25 cellular contexts compared by ENCODE assay signal in the genomic region with DNA sequence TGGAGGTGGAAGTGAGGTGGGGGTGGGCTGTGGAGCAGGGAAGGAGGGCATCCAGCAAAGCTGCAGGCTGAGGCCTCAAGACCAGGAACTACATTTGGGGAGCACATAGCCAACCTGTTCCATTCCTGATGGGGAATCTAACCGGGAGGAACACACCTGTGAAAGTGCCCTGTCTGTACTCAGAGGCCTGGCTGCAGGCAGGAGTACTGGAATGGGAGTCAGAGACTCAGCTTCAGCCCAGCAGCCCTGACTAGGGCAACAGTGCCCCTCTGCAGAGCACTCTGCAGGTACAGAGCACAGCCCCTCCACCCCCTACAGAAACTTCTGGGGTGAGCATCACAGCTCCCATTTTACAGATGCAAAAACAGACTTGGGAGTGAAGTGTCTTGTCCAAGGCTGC.
DNase-seq lines count a peak whose midpoint lies in the region; ATAC-seq, FAIRE-seq and TF ChIP-seq lines count a peak whose summit lies in the region.
"Had no signal": no experiment of that assay in that cellular context is flagged by ENCODE, and none has a peak within 500 bp of the region (broad histone marks: within the 10 kb centered on the region; RNA-seq: fewer than 3 reads in every experiment).

No MANE protein-coding gene starts in this region.

- no peak overlapping the region for H2BK15ac ChIP-seq in mesenchymal stem cell (ENCODE audit: low read depth, poor library complexity, severe bottlenecking)

- ATAC-seq in activated T-cell treated with anti-CD3 and anti-CD28 coated beads, Interleukin-2, amount 50 U/mL, for 72 hours (replicated peaks in 1 of 2) = no peak
- no peak for ATAC-seq in HG02981 (IDR thresholded peaks at IDR 0.05; ENCODE audit: unreplicated experiment)
- ATAC-seq: left ventricle myocardium superior had no signal

- TF ChIP-seq CTCF in transverse colon (IDR thresholded peaks at IDR 0.05) = no peak

- no peak overlapping the region for H3K4ac ChIP-seq in mesenchymal stem cell (ENCODE audit: low read depth in 1 of 2, low read length in 2 of 2)

- no peak overlapping the region for H3K14ac ChIP-seq in mesenchymal stem cell (ENCODE audit: low read length in 2 of 2)

- H3K9me3 ChIP-seq in mesenchymal stem cell (ENCODE audit: control insufficient read depth, low read length) = no peaks in the 10 kb centered on the region
- no peaks in the 10 kb centered on the region for H3K9me3 ChIP-seq in transverse colon
- H3K9me3 ChIP-seq in small intestine (ENCODE audit: control insufficient read depth, low read depth) = no peaks in the 10 kb centered on the region
- H3K9me3 ChIP-seq: mucosa of descending colon, prostate gland, thyroid gland had no signal

- TF ChIP-seq POLR2A in transverse colon (IDR thresholded peaks at IDR 0.05) = no peak

- peaks cover 11% of the 10 kb centered on the region for H3K4me1 Mint-ChIP-seq in activated T-cell treated with anti-CD3 and anti-CD28 coated beads, Interleukin-2, amount 50 U/mL, for 24 hours (ENCODE audit: low read depth)
- H3K4me1 Mint-ChIP-seq in activated T-cell treated with anti-CD3 and anti-CD28 coated beads, Interleukin-2, amount 50 U/mL, for 72 hours (ENCODE audit: low read depth) = peaks cover 14% of the 10 kb centered on the region
- H3K4me1 Mint-ChIP-seq: B cell had no signal

- H3K27me3 ChIP-seq in mesenchymal stem cell (ENCODE audit: control insufficient read depth in 1 of 2, insufficient read depth in 1 of 2, low read length in 2 of 2) = peaks cover 0 to 82% of the 10 kb centered on the region in 2 experiments
- H3K27me3 ChIP-seq in transverse colon = no peaks in the 10 kb centered on the region
- no peaks in the 10 kb centered on the region for H3K27me3 ChIP-seq in small intestine (ENCODE audit: control insufficient read depth in 2 of 2, insufficient read depth in 2 of 2, low read length in 2 of 2)
- H3K27me3 ChIP-seq: neural progenitor cell, thyroid gland had no signal

- H3K4me2 ChIP-seq in mesenchymal stem cell (ENCODE audit: low read length, poor library complexity, severe bottlenecking) = no peak overlapping the region
- H3K4me2 ChIP-seq: neural progenitor cell, PC-9 had no signal

- no peak overlapping the region for H2BK5ac ChIP-seq in mesenchymal stem cell (ENCODE audit: low read depth, low read length, poor library complexity, severe bottlenecking)

- TF ChIP-seq EP300 in transverse colon (IDR thresholded peaks at IDR 0.05; ENCODE audit: low read depth) = no peak

- H3K23ac ChIP-seq in mesenchymal stem cell (ENCODE audit: low read length in 2 of 2) = no peak overlapping the region

- H3K9ac ChIP-seq in mesenchymal stem cell (ENCODE audit: low read length) = no peak overlapping the region
- H3K9ac ChIP-seq: neural progenitor cell had no signal

- intact Hi-C loops in transverse colon (cut with DNase I; ENCODE audit: low total_unique reads) = no loop called here

- H2AK5ac ChIP-seq in mesenchymal stem cell (ENCODE audit: low read length, severe bottlenecking) = no peak overlapping the region

- H3K4me3 Mint-ChIP-seq in activated T-cell treated with anti-CD3 and anti-CD28 coated beads, Interleukin-2, amount 50 U/mL, for 24 hours = no peak overlapping the region
- no peak overlapping the region for H3K4me3 Mint-ChIP-seq in activated T-cell treated with anti-CD3 and anti-CD28 coated beads, Interleukin-2, amount 50 U/mL, for 72 hours
- H3K4me3 Mint-ChIP-seq: activated naive CD4-positive, alpha-beta T cell treated with anti-CD3 and anti-CD28 coated beads for 36 hours; B cell; HFFc6; neural progenitor cell had no signal

- H3K27ac ChIP-seq in mesenchymal stem cell (ENCODE audit: low read length, poor library complexity, severe bottlenecking) = no peak overlapping the region
- H3K27ac ChIP-seq in transverse colon = no peak overlapping the region
- H3K27ac ChIP-seq in small intestine (ENCODE audit: low read depth in 1 of 2, low read length in 1 of 2) = no peak overlapping the region
- H3K27ac ChIP-seq: neural progenitor cell, PC-9, prostate gland, thyroid gland had no signal

- H3K27ac Mint-ChIP-seq in activated T-cell treated with anti-CD3 and anti-CD28 coated beads, Interleukin-2, amount 50 U/mL, for 24 hours = no peak overlapping the region
- no peak overlapping the region for H3K27ac Mint-ChIP-seq in activated T-cell treated with anti-CD3 and anti-CD28 coated beads, Interleukin-2, amount 50 U/mL, for 72 hours
- H3K27ac Mint-ChIP-seq: activated naive CD4-positive, alpha-beta T cell treated with anti-CD3 and anti-CD28 coated beads for 36 hours; B cell; HFFc6 had no signal

- H4K91ac ChIP-seq in mesenchymal stem cell (ENCODE audit: low read length) = no peak overlapping the region

- no peak overlapping the region for H2AFZ ChIP-seq in mesenchymal stem cell (ENCODE audit: low read depth, low read length)
- H2AFZ ChIP-seq: neural progenitor cell, PC-9 had no signal

- H4K8ac ChIP-seq in mesenchymal stem cell (ENCODE audit: low read length) = peak overlapping the region; percentile 59

- WGBS in mesenchymal stem cell = 91% methylated on average over 1 of the region's 1 CpG
- 78% methylated on average over 1 of the region's 1 CpG; no CpG with 5 or more reads in 1 of the 2 donors for WGBS in transverse colon (ENCODE audit: low coverage in 1 of 2), 2 donors
- 45 to 73% (median 64%) methylated on average over 1 of the region's 1 CpG for WGBS in small intestine, 3 donors

- H3K18ac ChIP-seq in mesenchymal stem cell (ENCODE audit: low read depth in 1 of 2, low read length in 2 of 2) = peak overlapping the region; percentile 19 to 24

- H3K9me3 Mint-ChIP-seq in activated T-cell treated with anti-CD3 and anti-CD28 coated beads, Interleukin-2, amount 50 U/mL, for 24 hours = no peaks in the 10 kb centered on the region
- no peaks in the 10 kb centered on the region for H3K9me3 Mint-ChIP-seq in activated T-cell treated with anti-CD3 and anti-CD28 coated beads, Interleukin-2, amount 50 U/mL, for 72 hours
- H3K9me3 Mint-ChIP-seq: activated naive CD4-positive, alpha-beta T cell treated with anti-CD3 and anti-CD28 coated beads for 36 hours; HFFc6; neural progenitor cell had no signal

- no peak overlapping the region for H2BK12ac ChIP-seq in mesenchymal stem cell (ENCODE audit: low read length in 2 of 2)

- H3K4me3 ChIP-seq in mesenchymal stem cell (ENCODE audit: insufficient read depth in 1 of 2, low read depth in 1 of 2, low read length in 2 of 2) = no peak overlapping the region
- no peak overlapping the region for H3K4me3 ChIP-seq in transverse colon
- H3K4me3 ChIP-seq in small intestine (ENCODE audit: low read depth in 1 of 2, low read length in 2 of 2) = no peak overlapping the region
- H3K4me3 ChIP-seq: mucosa of descending colon, neural progenitor cell, PC-9, prostate gland, thyroid gland had no signal

- peaks cover 0 to 46% of the 10 kb centered on the region in 2 experiments for H3K36me3 ChIP-seq in mesenchymal stem cell (ENCODE audit: control insufficient read depth in 1 of 2, insufficient read depth in 2 of 2, low read depth in 1 of 2, low read length in 2 of 2)
- H3K36me3 ChIP-seq in transverse colon = no peaks in the 10 kb centered on the region
- H3K36me3 ChIP-seq in small intestine (ENCODE audit: control insufficient read depth in 2 of 2, insufficient read depth in 2 of 2, low read length in 2 of 2) = no peaks in the 10 kb centered on the region
- H3K36me3 ChIP-seq: neural progenitor cell, prostate gland, thyroid gland had no signal

- H3K79me1 ChIP-seq in mesenchymal stem cell (replicated peaks; ENCODE audit: low read length, poor library complexity, severe bottlenecking) = peaks cover 40% of the 10 kb centered on the region

- H3K36me3 Mint-ChIP-seq in activated T-cell treated with anti-CD3 and anti-CD28 coated beads, Interleukin-2, amount 50 U/mL, for 24 hours (ENCODE audit: low read depth) = no peaks in the 10 kb centered on the region
- H3K36me3 Mint-ChIP-seq in activated T-cell treated with anti-CD3 and anti-CD28 coated beads, Interleukin-2, amount 50 U/mL, for 72 hours (ENCODE audit: insufficient read depth in 2 of 2) = no peaks in the 10 kb centered on the region
- H3K36me3 Mint-ChIP-seq: neural progenitor cell had no signal

- H3K27me3 Mint-ChIP-seq in activated T-cell treated with anti-CD3 and anti-CD28 coated beads, Interleukin-2, amount 50 U/mL, for 24 hours = no peaks in the 10 kb centered on the region
- no peaks in the 10 kb centered on the region for H3K27me3 Mint-ChIP-seq in activated T-cell treated with anti-CD3 and anti-CD28 coated beads, Interleukin-2, amount 50 U/mL, for 72 hours (ENCODE audit: low read depth)

- H3K4me1 ChIP-seq in mesenchymal stem cell (ENCODE audit: control insufficient read depth, insufficient read depth, low read depth, low read length) = peaks cover 16% of the 10 kb centered on the region
- no peaks in the 10 kb centered on the region for H3K4me1 ChIP-seq in transverse colon
- no peaks in the 10 kb centered on the region for H3K4me1 ChIP-seq in small intestine (ENCODE audit: control insufficient read depth in 2 of 2, insufficient read depth in 1 of 2, low read depth in 1 of 2, low read length in 1 of 2)
- H3K4me1 ChIP-seq: prostate gland, thyroid gland had no signal

- peak; percentile 24 for DNase-seq in activated T-cell treated with anti-CD3 and anti-CD28 coated beads, Interleukin-2, amount 50 U/mL, for 24 hours
- no peak for DNase-seq in activated T-cell treated with anti-CD3 and anti-CD28 coated beads, Interleukin-2, amount 50 U/mL, for 72 hours
- DNase-seq in activated CD8-positive, alpha-beta memory T cell treated with anti-CD3 and anti-CD28 coated beads, Interleukin-2, amount 50 U/mL, for 48 hours = peak; percentile 36
- no peak for DNase-seq in mesenchymal stem cell
- DNase-seq in transverse colon = peak; percentile 3
- no peak for DNase-seq in SIG-M5 (lab: John Stamatoyannopoulos, UW)
- DNase-seq in small intestine = no peak
- DNase-seq: activated CD4-positive, alpha-beta T cell treated with anti-CD3 and anti-CD28 coated beads for 4 hours; COR-L47; DMS79 treated with DMSO at 0.1 percent for 48 hours; HFFc6; left ventricle myocardium superior; NCI-H1092 treated with DMSO at 0.1 percent for 48 hours; NCI-H2029 treated with DMSO at 0.1 percent for 48 hours; PC-9; SHP77 treated with DMSO at 0.1 percent for 48 hours; thyroid gland had no signal

- in situ Hi-C loops in transverse colon (cut with MboI; ENCODE audit: low pct_ligation_motif_present in 1 of 4, low pct_unique_long_range_greater_than_20kb in 1 of 4, low sequenced_read_pairs in 3 of 4) = no loop called here

- FAIRE-seq in small intestine (lab: Jason Lieb, UNC) = no peak
- FAIRE-seq: A204.1, TTC549 had no signal

- no peak overlapping the region for H2BK120ac ChIP-seq in mesenchymal stem cell (ENCODE audit: low read depth, low read length)

Comparison
In these comparisons a context has a peak if more than half of its experiments do, and no peak if none do; other contexts are left out.
1. DNase-seq: peak in activated T-cell treated with anti-CD3 and anti-CD28 coated beads, Interleukin-2, amount 50 U/mL, for 24 hours (single experiment), activated CD8-positive, alpha-beta memory T cell treated with anti-CD3 and anti-CD28 coated beads, Interleukin-2, amount 50 U/mL, for 48 hours (single experiment) and transverse colon (single experiment); none in activated T-cell treated with anti-CD3 and anti-CD28 coated beads, Interleukin-2, amount 50 U/mL, for 72 hours (0 of 2), mesenchymal stem cell (single experiment), SIG-M5 (single experiment) and small intestine (single experiment).